ENCODE assay signal across 7 cellular contexts in the genomic region with DNA sequence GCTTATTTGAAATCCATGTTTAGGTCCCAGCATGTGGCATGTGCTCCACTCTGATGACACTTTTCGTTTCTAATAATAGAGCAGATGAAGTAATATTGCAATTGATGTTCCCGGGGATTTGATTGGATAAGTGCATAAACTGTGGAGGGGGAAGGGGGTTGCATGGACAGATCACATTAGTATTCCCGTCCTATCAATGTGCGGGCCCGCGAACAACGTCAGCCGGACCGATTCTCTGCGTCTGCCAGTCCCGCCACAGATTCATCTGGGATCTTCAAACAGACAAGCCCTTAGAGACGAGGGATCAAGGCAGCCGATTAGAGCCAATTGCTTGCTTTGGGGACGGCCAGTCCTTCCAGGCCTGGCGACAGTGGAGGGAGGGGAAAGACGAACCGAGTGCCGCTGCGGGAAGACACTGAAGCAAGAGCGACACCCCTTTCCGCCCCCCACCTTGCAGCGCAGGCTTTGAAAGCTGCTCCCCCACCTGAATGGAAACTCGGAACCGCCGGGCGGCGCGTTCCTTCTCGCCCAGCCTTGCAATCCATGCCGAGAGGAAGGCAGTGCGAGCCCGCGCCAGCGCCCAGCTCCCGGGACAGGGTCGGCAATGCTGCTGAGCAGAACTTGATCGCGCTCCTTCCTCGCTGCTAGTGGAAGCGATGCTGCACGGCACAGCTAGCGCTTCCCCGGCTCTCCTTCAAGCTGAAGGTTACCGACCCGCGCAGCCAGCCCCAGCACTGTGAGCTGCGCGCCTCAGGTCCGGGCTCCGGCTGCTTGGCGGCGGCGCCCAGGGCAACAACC. TPM values are rescaled to one million over a fixed set of nuclear protein-coding genes. Genes with fewer than 3 reads are reported as not detected.
DNase-seq lines count a peak whose midpoint lies in the region; ATAC-seq and TF ChIP-seq lines count a peak whose summit lies in the region.

A gene (plus strand): TSS at position 247 of the 798 bp plus-strand sequence. CDS start 610 bp downstream, outside the sequence.

- peaks cover 51% of the 10 kb centered on the region for H3K27me3 ChIP-seq in ectodermal cell (ENCODE audit: control insufficient read depth, insufficient read depth, low read length, poor library complexity, severe bottlenecking)
- H3K27me3 ChIP-seq in lower lobe of right lung (ENCODE audit: low read depth) = peaks cover 40% of the 10 kb centered on the region
- no peaks in the 10 kb centered on the region for H3K27me3 ChIP-seq in tibial artery

- H3K36me3 ChIP-seq in ectodermal cell (ENCODE audit: control insufficient read depth, insufficient read depth, low read length) (no peaks in the 10 kb centered on the region), lower lobe of right lung (no peaks in the 10 kb centered on the region), tibial artery (no peaks in the 10 kb centered on the region)

- no peaks in the 10 kb centered on the region for H3K4me1 ChIP-seq in ectodermal cell (ENCODE audit: control insufficient read depth, insufficient read depth, low read length)
- H3K4me1 ChIP-seq in lower lobe of right lung = peaks cover 5% of the 10 kb centered on the region
- H3K4me1 ChIP-seq in tibial artery = peaks cover 0 to 53% (median 14%) of the 10 kb centered on the region in 4 donors

- intact Hi-C loops in lower lobe of right lung (cut with DNase I) (no loop called here), tibial artery (cut with DNase I; ENCODE audit: low total_unique reads) (loop anchor here (1.0 to 10.0 kb wide), 3 partner anchors 91 to 271 kb away; no protein-coding TSS in a partner anchor)

- H3K4me3 ChIP-seq in ectodermal cell (ENCODE audit: insufficient read depth, low read depth, low read length) = peak within 1 kb of the TSS; percentile 55
- peak within 1 kb of the TSS; percentile 54 for H3K4me3 ChIP-seq in lower lobe of right lung
- peak within 1 kb of the TSS; percentile 64 to 65 for H3K4me3 ChIP-seq in tibial artery

- TF ChIP-seq CTCF in lower lobe of right lung (IDR thresholded peaks at IDR 0.05) = no peak
- peak; percentile 44 to 52 for TF ChIP-seq CTCF in tibial artery (IDR thresholded peaks at IDR 0.05)

- 3% methylated on average over 53 of the region's 53 CpGs for whole genome bisulfite sequencing in ectodermal cell, 2 experiments

- ATAC-seq in GM19397 (IDR thresholded peaks at IDR 0.05; ENCODE audit: unreplicated experiment) (peak; percentile 59), lower lobe of right lung (peak; percentile 81 to 91), GM21528 (IDR thresholded peaks at IDR 0.05; ENCODE audit: low FRiP score, unreplicated experiment) (no peak)

- no peaks in the 10 kb centered on the region for H3K9me3 ChIP-seq in ectodermal cell (ENCODE audit: control insufficient read depth, low read length)
- no peaks in the 10 kb centered on the region for H3K9me3 ChIP-seq in lower lobe of right lung
- H3K9me3 ChIP-seq in tibial artery = no peaks in the 10 kb centered on the region

- H3K27ac ChIP-seq in ectodermal cell (ENCODE audit: insufficient read depth, low read depth, low read length, poor library complexity, severe bottlenecking) (no peak within 1 kb of the TSS), lower lobe of right lung (no peak within 1 kb of the TSS), tibial artery (peak within 1 kb of the TSS; percentile 53 to 68)

- DNase-seq in NCI-H345 (lab: John Stamatoyannopoulos, UW) (peak; percentile 63), lower lobe of right lung (peak; percentile 46), tibial artery (peak in 1 of 2 donors; percentile 72), GM19240 (ENCODE audit: insufficient read length, low spot score) (no peak)

RNA-seq across cellular contexts. Expression of the gene that starts here (rescaled TPM):
- 0.48 TPM for polyA plus RNA-seq in ectodermal cell (2013, experiment 1 of 4)
- polyA plus RNA-seq in ectodermal cell (2013, experiment 2 of 4) = 0.34 TPM
- 0.43 TPM for polyA plus RNA-seq in ectodermal cell (2013, experiment 3 of 4)
- 0.45 TPM for polyA plus RNA-seq in ectodermal cell (2013, experiment 4 of 4)
- 1.6 TPM for total RNA-seq in lower lobe of right lung

Comparison
In these comparisons a context has a peak if more than half of its experiments do, and no peak if none do; other contexts are left out.
1. H3K27ac ChIP-seq: peak in tibial artery (2 of 2); none in ectodermal cell (single experiment) and lower lobe of right lung (single experiment).
2. Peak in every context shown above with its lines, with median percentiles within 50 percentile points of each other: H3K4me3 ChIP-seq.